12 cellular contexts compared by ENCODE assay signal in genomic region chr17:83196088-83196765, GRCh38.
DNase-seq lines count a peak whose midpoint lies in the region; ATAC-seq and TF ChIP-seq lines count a peak whose summit lies in the region.
"Had no signal": no experiment of that assay in that cellular context is flagged by ENCODE, and none has a peak within 500 bp of the region (broad histone marks: within the 10 kb centered on the region; RNA-seq: fewer than 3 reads in every experiment).

No MANE protein-coding gene starts in this region.

- DNase-seq in D341Med (ENCODE audit: low spot score): peak; percentile 41
- DNase-seq in RWPE1 (ENCODE audit: low spot score): no peak
- peak; percentile 5 to 54 for DNase-seq in gastrocnemius medialis
- DNase-seq in central memory CD4-positive, alpha-beta T cell: no peak
- no peak for DNase-seq in retina
- DNase-seq in GM20000 (ENCODE audit: low spot score): no peak
- DNase-seq: DMS53; effector memory CD4-positive, alpha-beta T cell; Karpas-422 had no signal

- H3K27ac ChIP-seq in RWPE1 (peak overlapping the region; percentile 95), gastroesophageal sphincter (peak overlapping the region in 3 of 4 donors; percentile 66 to 73 (median 69)), gastrocnemius medialis (peak overlapping the region; percentile 37 to 62 (median 60))

- TF ChIP-seq EP300 in gastroesophageal sphincter (IDR thresholded peaks at IDR 0.05): no peak

- CTCF ChIA-PET in RWPE1 (lab: Yijun Ruan, JAX): no interaction called here

- ATAC-seq in gastroesophageal sphincter (no peak), gastrocnemius medialis (no peak), GM21515 (IDR thresholded peaks at IDR 0.05; ENCODE audit: unreplicated experiment) (no peak)
- ATAC-seq: naive thymus-derived CD8-positive, alpha-beta T cell had no signal

- POLR2A ChIA-PET in RWPE1 (lab: Yijun Ruan, JAX; ENCODE audit: low non-redundant PET): interaction anchor here (0.6 kb wide), 1 partner anchor 12 kb away, joined by 3 read pairs; no protein-coding TSS in a partner anchor

- peaks cover 0 to 64% (median 17%) of the 10 kb centered on the region in 3 donors for H3K4me1 ChIP-seq in gastroesophageal sphincter
- H3K4me1 ChIP-seq in gastrocnemius medialis: peaks cover 29 to 39% of the 10 kb centered on the region in 2 donors

- H3K9me3 ChIP-seq in gastroesophageal sphincter: no peaks in the 10 kb centered on the region
- H3K9me3 ChIP-seq in gastrocnemius medialis: no peaks in the 10 kb centered on the region

- WGBS in gastroesophageal sphincter (ENCODE audit: low coverage in 1 of 2), 2 donors: 97% methylated on average over 9 of the region's 18 CpGs; no CpG with 5 or more reads in 1 of the 2 donors

- H3K4me3 ChIP-seq in gastroesophageal sphincter (no peak overlapping the region), gastrocnemius medialis (no peak overlapping the region)

- in situ Hi-C loops in gastrocnemius medialis (cut with MboI; ENCODE audit: low sequenced_read_pairs in 4 of 4): no loop called here

- intact Hi-C loops in gastrocnemius medialis (cut with DNase I; ENCODE audit: low total_unique reads): no loop called here

- TF ChIP-seq CTCF in RWPE1 (conservative IDR thresholded peaks at IDR 0.05; ENCODE audit: low read depth): no peak
- no peak for TF ChIP-seq CTCF in gastroesophageal sphincter (IDR thresholded peaks at IDR 0.05)
- TF ChIP-seq CTCF in gastrocnemius medialis (IDR thresholded peaks at IDR 0.05 in 4 of 5, conservative IDR thresholded peaks at IDR 0.05 in 1 of 5): no peak
- TF ChIP-seq CTCF in GM20000 (IDR thresholded peaks at IDR 0.05; ENCODE audit: extremely low read depth, missing control alignments): no peak

- H3K36me3 ChIP-seq in gastroesophageal sphincter (no peaks in the 10 kb centered on the region), gastrocnemius medialis (no peaks in the 10 kb centered on the region)

- TF ChIP-seq POLR2A in gastroesophageal sphincter (IDR thresholded peaks at IDR 0.05) (no peak), gastrocnemius medialis (IDR thresholded peaks at IDR 0.05) (no peak)

- H3K27me3 ChIP-seq in gastroesophageal sphincter (no peaks in the 10 kb centered on the region), gastrocnemius medialis (no peaks in the 10 kb centered on the region)

Comparison
In these comparisons a context has a peak if more than half of its experiments do, and no peak if none do; other contexts are left out.
1. DNase-seq: peak in D341Med (single experiment) and gastrocnemius medialis (2 of 2); none in RWPE1 (single experiment), central memory CD4-positive, alpha-beta T cell (single experiment), retina (single experiment) and GM20000 (single experiment).
2. Peak in every context shown above with its lines, with median percentiles within 50 percentile points of each other: H3K27ac ChIP-seq.